Comparison of ENCODE assay signal across 8 cellular contexts in genomic region chr5:50458372-50458771, GRCh38. TPM values are rescaled to one million over a fixed set of nuclear protein-coding genes. Genes with fewer than 3 reads are reported as not detected.
DNase-seq lines count a peak whose midpoint lies in the region; ATAC-seq, FAIRE-seq and TF ChIP-seq lines count a peak whose summit lies in the region.
"Not testable (repeated sequence)": the region's sequence is repeated elsewhere in the genome, so short reads cannot be mapped to it uniquely, and the experiment has no call there.

No MANE protein-coding gene starts in this region.

- H3K4me3 ChIP-seq in DND-41 (ENCODE audit: low read depth in 1 of 2, low read length in 2 of 2); small intestine (ENCODE audit: low read depth in 1 of 2, low read length in 2 of 2): not testable (repeated sequence)

- not testable (repeated sequence) for H2AFZ ChIP-seq in DND-41 (ENCODE audit: low read depth, low read length)

- not testable (repeated sequence) for H3K4me2 ChIP-seq in DND-41 (ENCODE audit: insufficient read depth, low read length)

- WGBS in small intestine, 3 donors: 35 to 73% (median 57%) methylated on average over 9 of the region's 9 CpGs

- peak; percentile 13 to 63 (median 48) for DNase-seq in CD4-positive, alpha-beta T cell
- DNase-seq in DND-41 (peak; percentile 72), NCI-H345 (lab: John Stamatoyannopoulos, UW) (peak; percentile 24), T-helper 1 cell (peak in 3 of 5 donors; percentile 15 to 63 (median 32)), activated gamma-delta T cell treated with Interleukin-2 at 50 U/mL for 16 hours (peak; percentile 49), left cardiac atrium (peak; percentile 21), small intestine (peak; percentile 26)
- peak; percentile 71 for DNase-seq in activated CD4-positive, alpha-beta memory T cell treated with anti-CD3 and anti-CD28 coated beads, Interleukin-2, amount 10 ng/mL, durations not matched to agents 7 days and 5 days

- not testable (repeated sequence) for TF ChIP-seq CTCF in CD4-positive, alpha-beta T cell (IDR thresholded peaks at IDR 0.05); DND-41 (IDR thresholded peaks at IDR 0.05; ENCODE audit: borderline replicate concordance, extremely low read depth, low read length, poor library complexity, severe bottlenecking)

- H3K27me3 ChIP-seq in CD4-positive, alpha-beta T cell (ENCODE audit: control insufficient read depth, insufficient read depth, low read length); DND-41 (ENCODE audit: insufficient read depth, low read length, poor library complexity); small intestine (ENCODE audit: control insufficient read depth in 2 of 2, insufficient read depth in 2 of 2, low read length in 2 of 2): not testable (repeated sequence)

- not testable (repeated sequence) for H3K9me3 Mint-ChIP-seq in CD4-positive, alpha-beta T cell
- H3K9me3 Mint-ChIP-seq in activated CD4-positive, alpha-beta memory T cell treated with anti-CD3 and anti-CD28 coated beads, Interleukin-2, amount 10 ng/mL, durations not matched to agents 7 days and 5 days: peaks cover 35% of the 10 kb centered on the region

- H4K20me1 ChIP-seq in DND-41 (ENCODE audit: insufficient read depth, low read length): not testable (repeated sequence)

- H3K9me3 ChIP-seq in CD4-positive, alpha-beta T cell (ENCODE audit: control insufficient read depth, low read length); DND-41 (ENCODE audit: insufficient read depth, low read length, severe bottlenecking); small intestine (ENCODE audit: control insufficient read depth, low read depth): not testable (repeated sequence)

- H3K27ac Mint-ChIP-seq in CD4-positive, alpha-beta T cell; activated CD4-positive, alpha-beta memory T cell treated with anti-CD3 and anti-CD28 coated beads, Interleukin-2, amount 10 ng/mL, durations not matched to agents 7 days and 5 days: not testable (repeated sequence)

- H3K27ac ChIP-seq in CD4-positive, alpha-beta T cell (ENCODE audit: low read depth, low read length); DND-41 (ENCODE audit: low read length); small intestine (ENCODE audit: low read depth in 1 of 2, low read length in 1 of 2): not testable (repeated sequence)

- not testable (repeated sequence) for H3K9ac ChIP-seq in DND-41 (ENCODE audit: low read depth, low read length)

- H3K4me3 Mint-ChIP-seq in CD4-positive, alpha-beta T cell; activated CD4-positive, alpha-beta memory T cell treated with anti-CD3 and anti-CD28 coated beads, Interleukin-2, amount 10 ng/mL, durations not matched to agents 7 days and 5 days: not testable (repeated sequence)

- H3K36me3 Mint-ChIP-seq in CD4-positive, alpha-beta T cell (ENCODE audit: low read depth): peaks cover 26% of the 10 kb centered on the region
- H3K36me3 Mint-ChIP-seq in activated CD4-positive, alpha-beta memory T cell treated with anti-CD3 and anti-CD28 coated beads, Interleukin-2, amount 10 ng/mL, durations not matched to agents 7 days and 5 days (ENCODE audit: low read depth): peaks cover 39% of the 10 kb centered on the region

- H3K36me3 ChIP-seq in DND-41 (ENCODE audit: insufficient read depth, low read length); small intestine (ENCODE audit: control insufficient read depth in 2 of 2, insufficient read depth in 2 of 2, low read length in 2 of 2): not testable (repeated sequence)

- peaks cover 23% of the 10 kb centered on the region for H3K4me1 Mint-ChIP-seq in CD4-positive, alpha-beta T cell (ENCODE audit: low read depth)
- peaks cover 22% of the 10 kb centered on the region for H3K4me1 Mint-ChIP-seq in activated CD4-positive, alpha-beta memory T cell treated with anti-CD3 and anti-CD28 coated beads, Interleukin-2, amount 10 ng/mL, durations not matched to agents 7 days and 5 days

- H3K79me2 ChIP-seq in DND-41 (ENCODE audit: insufficient read depth, low read length): not testable (repeated sequence)

- not testable (repeated sequence) for FAIRE-seq in small intestine (lab: Jason Lieb, UNC)

- not testable (repeated sequence) for H3K4me1 ChIP-seq in DND-41 (ENCODE audit: insufficient read depth, low read length); small intestine (ENCODE audit: control insufficient read depth in 2 of 2, insufficient read depth in 1 of 2, low read depth in 1 of 2, low read length in 1 of 2)

- intact Hi-C loops in CD4-positive, alpha-beta T cell (cut with DNase I, micrococcal nuclease): loop anchor here in 1 of 2 experiments (2.0 kb wide), 1 partner anchor 18 kb away; the partner anchor contains the start of gene EMB
- intact Hi-C loops in left cardiac atrium (cut with DNase I): not testable (repeated sequence)

- ATAC-seq in CD4-positive, alpha-beta T cell (ENCODE audit: poor library complexity); DND-41 (ENCODE audit: insufficient read depth, low read depth); left cardiac atrium: not testable (repeated sequence)

- not testable (repeated sequence) for H3K27me3 Mint-ChIP-seq in CD4-positive, alpha-beta T cell; activated CD4-positive, alpha-beta memory T cell treated with anti-CD3 and anti-CD28 coated beads, Interleukin-2, amount 10 ng/mL, durations not matched to agents 7 days and 5 days

- CTCF ChIA-PET in CD4-positive, alpha-beta T cell (lab: Charles Lee); activated CD4-positive, alpha-beta memory T cell treated with anti-CD3 and anti-CD28 coated beads, Interleukin-2, amount 10 ng/mL, durations not matched to agents 7 days and 5 days (lab: Charles Lee): not testable (repeated sequence)

- POLR2A ChIA-PET in CD4-positive, alpha-beta T cell (lab: Charles Lee): interaction anchor here (0.9 to 1.2 kb wide), 2 partner anchors 134 to 223 kb away, joined by 3 to 4 read pairs; no protein-coding TSS in a partner anchor
- POLR2A ChIA-PET in activated CD4-positive, alpha-beta memory T cell treated with anti-CD3 and anti-CD28 coated beads, Interleukin-2, amount 10 ng/mL, durations not matched to agents 7 days and 5 days (lab: Charles Lee): not testable (repeated sequence)

RNA-seq across cellular contexts. Expression of gene EMB, which starts 17.3 kb away (rescaled TPM):
- 100 to 1,000 TPM; 131 to 133 TPM for total RNA-seq in CD4-positive, alpha-beta T cell
- 100 to 1,000 TPM; 181 to 188 TPM for total RNA-seq in activated CD4-positive, alpha-beta memory T cell treated with anti-CD3 and anti-CD28 coated beads, Interleukin-2, amount 10 ng/mL, durations not matched to agents 7 days and 5 days
- 10 to 100 TPM; 14.6 to 35.8 TPM for total RNA-seq in left cardiac atrium
- 10 to 100 TPM; 19.1 to 60.8 (median 25.4) TPM for polyA plus RNA-seq in small intestine

Comparison
In these comparisons a context has a peak if more than half of its experiments do, and no peak if none do; other contexts are left out.
1. DNase-seq: peak in every context shown above with its lines; median percentile 72 in DND-41; 71 in activated CD4-positive, alpha-beta memory T cell treated with anti-CD3 and anti-CD28 coated beads, Interleukin-2, amount 10 ng/mL, durations not matched to agents 7 days and 5 days; 49 in activated gamma-delta T cell treated with Interleukin-2 at 50 U/mL for 16 hours; 48 in CD4-positive, alpha-beta T cell; 32 in T-helper 1 cell; 26 in small intestine; 24 in NCI-H345; 21 in left cardiac atrium.